ENCODE assay signal across 25 cellular contexts in genomic region chr6:132733814-132734213, GRCh38. TPM values are rescaled to one million over a fixed set of nuclear protein-coding genes. Genes with fewer than 3 reads are reported as not detected.
"Had no signal": no experiment of that assay in that cellular context is flagged by ENCODE, and none has a peak within 500 bp of the region (broad histone marks: within the 10 kb centered on the region; RNA-seq: fewer than 3 reads in every experiment).

No MANE protein-coding gene starts in this region.

- H3K27ac Mint-ChIP-seq: activated CD8-positive, alpha-beta T cell treated with anti-CD3 and anti-CD28 coated beads for 36 hours; activated naive CD4-positive, alpha-beta T cell treated with anti-CD3 and anti-CD28 coated beads, Interleukin-2, amount 10 ng/mL, durations not matched to agents 7 days and 5 days; activated naive CD8-positive, alpha-beta T cell treated with anti-CD3 and anti-CD28 coated beads, Interleukin-2, amount 50 U/mL, for 24 hours; mesothelial cell of epicardium; progenitor cell of endocrine pancreas; WTC11 had no signal

- H3K36me3 ChIP-seq: breast epithelium, gastrocnemius medialis, tibial nerve, vagina had no signal

- H3K4me3 Mint-ChIP-seq: activated CD8-positive, alpha-beta T cell treated with anti-CD3 and anti-CD28 coated beads for 36 hours; activated naive CD4-positive, alpha-beta T cell treated with anti-CD3 and anti-CD28 coated beads, Interleukin-2, amount 10 ng/mL, durations not matched to agents 7 days and 5 days; activated naive CD8-positive, alpha-beta T cell treated with anti-CD3 and anti-CD28 coated beads, Interleukin-2, amount 50 U/mL, for 24 hours; mesothelial cell of epicardium; neural crest cell; WTC11 had no signal

- H3K27me3 ChIP-seq: breast epithelium, gastrocnemius medialis, tibial nerve, vagina had no signal

- H3K36me3 Mint-ChIP-seq: mesothelial cell of epicardium, WTC11 had no signal

- H3K27me3 Mint-ChIP-seq: activated CD8-positive, alpha-beta T cell treated with anti-CD3 and anti-CD28 coated beads for 36 hours; activated naive CD4-positive, alpha-beta T cell treated with anti-CD3 and anti-CD28 coated beads, Interleukin-2, amount 10 ng/mL, durations not matched to agents 7 days and 5 days; activated naive CD8-positive, alpha-beta T cell treated with anti-CD3 and anti-CD28 coated beads, Interleukin-2, amount 50 U/mL, for 24 hours had no signal

- FAIRE-seq: astrocyte, TTC549 had no signal

- H3K4me3 ChIP-seq: breast epithelium, gastrocnemius medialis, tibial nerve, vagina had no signal

- H3K27ac ChIP-seq: breast epithelium, gastrocnemius medialis, tibial nerve, vagina had no signal

- H3K9me3 ChIP-seq: breast epithelium, gastrocnemius medialis, tibial nerve, vagina had no signal

- ATAC-seq: activated CD8-positive, alpha-beta T cell treated with anti-CD3 and anti-CD28 coated beads for 36 hours; activated naive CD8-positive, alpha-beta T cell treated with anti-CD3 and anti-CD28 coated beads, Interleukin-2, amount 50 U/mL, for 24 hours; esophagus mucosa; gastrocnemius medialis; stimulated activated naive CD8-positive, alpha-beta T cell treated with anti-CD3 and anti-CD28 coated beads, Interleukin-15, Interleukin-2, amounts not matched to agents 100 U/mL and 50 U/mL, for 24 hours; WTC11 had no signal

- DNase-seq: activated CD4-positive, alpha-beta T cell treated with anti-CD3 and anti-CD28 coated beads for 48 hours; activated CD8-positive, alpha-beta T cell treated with anti-CD3 and anti-CD28 coated beads for 36 hours; activated effector memory CD4-positive, alpha-beta T cell treated with Interleukin-2 at 50 U/mL for 16 hours; activated naive CD4-positive, alpha-beta T cell treated with anti-CD3 and anti-CD28 coated beads, Interleukin-2, amount 10 ng/mL, durations not matched to agents 7 days and 5 days; activated naive CD8-positive, alpha-beta T cell treated with anti-CD3 and anti-CD28 coated beads, Interleukin-2, amount 50 U/mL, for 24 hours; activated T-cell treated with anti-CD3 and anti-CD28 coated beads, Interleukin-2, amount 50 U/mL, for 48 hours; cerebellar nuclear complex; cortex of kidney; effector CD4-positive, alpha-beta T cell; gastrocnemius medialis; head of caudate nucleus; kidney glomerular epithelial cell; stimulated activated naive CD8-positive, alpha-beta T cell treated with anti-CD3 and anti-CD28 coated beads, Interleukin-15, Interleukin-2, amounts not matched to agents 100 U/mL and 50 U/mL, for 24 hours had no signal

- H3K4me1 Mint-ChIP-seq: neural crest cell, WTC11 had no signal

- H3K4me1 ChIP-seq: breast epithelium, gastrocnemius medialis, vagina had no signal

RNA-seq across cellular contexts. Expression of gene VNN1, which starts 20.0 kb away (rescaled TPM):
- total RNA-seq: activated CD8-positive, alpha-beta T cell treated with anti-CD3 and anti-CD28 coated beads for 36 hours; mesothelial cell of epicardium; neural crest cell; osteoblast; progenitor cell of endocrine pancreas; T-helper 2 cell treated with Interferon-gamma antibody and Interleukin-4, amounts not matched to agents 100 ng/mL and 5 ng/mL, for 36 hours had no signal

RNA-seq across cellular contexts. Expression of gene VNN2, which starts 23.9 kb away (rescaled TPM):
- total RNA-seq: mesothelial cell of epicardium, neural crest cell, osteoblast, progenitor cell of endocrine pancreas, WTC11 had no signal
